ENCODE assay signal across 28 cellular contexts in the genomic region with DNA sequence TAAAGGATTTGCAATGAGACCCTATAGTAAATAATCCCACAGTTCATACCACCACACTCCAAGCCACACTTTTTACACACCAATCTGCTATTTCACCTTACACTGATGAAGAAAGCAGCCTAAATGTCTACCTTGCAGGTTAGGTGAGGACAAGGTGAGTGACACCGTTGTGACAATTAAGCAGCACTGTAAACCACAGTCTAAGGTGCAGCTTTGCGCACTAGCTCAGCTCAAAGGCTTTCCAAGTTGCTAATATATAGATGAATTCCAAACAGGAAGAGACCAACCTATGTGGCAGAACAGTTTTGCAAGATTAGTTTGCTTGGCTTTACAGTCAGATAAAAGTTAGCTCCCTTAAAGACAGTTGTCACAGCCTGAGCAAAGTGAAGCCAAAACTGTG.
"Had no signal": no experiment of that assay in that cellular context is flagged by ENCODE, and none has a peak within 500 bp of the region (broad histone marks: within the 10 kb centered on the region; RNA-seq: fewer than 3 reads in every experiment).

No MANE protein-coding gene starts in this region.

- DNase-seq: activated CD4-positive, alpha-beta memory T cell treated with anti-CD3 and anti-CD28 coated beads for 36 hours; activated CD4-positive, alpha-beta T cell treated with anti-CD3 and anti-CD28 coated beads for 36 hours; activated CD4-positive, alpha-beta T cell treated with anti-CD3 and anti-CD28 coated beads, Interleukin-2, amount 10 ng/mL, durations not matched to agents 24 days and 14 days; activated CD4-positive, CD25-positive, alpha-beta regulatory T cell; activated CD4-positive, CD25-positive, alpha-beta regulatory T cell treated with anti-CD3 and anti-CD28 coated beads, Interleukin-2, amount 50 U/mL, for 72 hours; activated CD8-positive, alpha-beta memory T cell treated with anti-CD3 and anti-CD28 coated beads, Interleukin-2, amount 10 ng/mL, durations not matched to agents 7 days and 5 days; activated CD8-positive, alpha-beta memory T cell treated with anti-CD3 and anti-CD28 coated beads, Interleukin-2, amount 50 U/mL, for 4 hours; activated CD8-positive, alpha-beta T cell treated with anti-CD3 and anti-CD28 coated beads, Interleukin-2, amount 10 ng/mL, durations not matched to agents 7 days and 5 days; activated effector memory CD4-positive, alpha-beta T cell treated with anti-CD3 and anti-CD28 coated beads, Interleukin-2, amount 50 U/mL, for 16 hours; activated naive CD4-positive, alpha-beta T cell treated with anti-CD3 and anti-CD28 coated beads for 36 hours; activated naive CD8-positive, alpha-beta T cell treated with anti-CD3 and anti-CD28 coated beads for 36 hours; activated naive CD8-positive, alpha-beta T cell treated with anti-CD3 and anti-CD28 coated beads, Interleukin-2, amount 50 U/mL, for 24 hours; activated T-cell treated with anti-CD3 and anti-CD28 coated beads, Interleukin-2, amount 50 U/mL, for 1 hour; activated T-cell treated with anti-CD3 and anti-CD28 coated beads, Interleukin-2, amount 50 U/mL, for 48 hours; adrenal gland; amygdala; aorta; body of pancreas; caudate nucleus; cortex of kidney; effector CD8-positive, alpha-beta T cell; foreskin fibroblast; head of caudate nucleus; T-helper 2 cell had no signal

- H3K9me3 Mint-ChIP-seq: activated CD4-positive, alpha-beta memory T cell treated with anti-CD3 and anti-CD28 coated beads for 36 hours; activated CD4-positive, alpha-beta T cell treated with anti-CD3 and anti-CD28 coated beads, Interleukin-2, amount 10 ng/mL, durations not matched to agents 24 days and 14 days; activated naive CD4-positive, alpha-beta T cell treated with anti-CD3 and anti-CD28 coated beads for 36 hours; activated naive CD4-positive, alpha-beta T cell treated with anti-CD3 and anti-CD28 coated beads, Interleukin-2, amount 50 U/mL, for 24 hours; activated naive CD8-positive, alpha-beta T cell treated with anti-CD3 and anti-CD28 coated beads for 36 hours; activated naive CD8-positive, alpha-beta T cell treated with anti-CD3 and anti-CD28 coated beads, Interleukin-2, amount 50 U/mL, for 24 hours; activated T-helper 1 cell treated with anti-CD3 and anti-CD28 coated beads, Interleukin-12 subunit alpha, Interleukin-12 subunit beta, Interleukin-2, Interleukin-4 antibody, amounts not matched to agents 30 ng/mL and 10 ng/mL and 1 ng/mL, durations not matched to agents 14 hours and 24 hours and 36 hours; activated T-helper 2 cell treated with anti-CD3 and anti-CD28 coated beads, Interferon-gamma antibody, Interleukin-2, Interleukin-4, amounts not matched to agents 10 μg/mL and 5 μg/mL and 100 μg/mL, durations not matched to agents 14 hours and 24 hours and 36 hours had no signal

- H3K36me3 Mint-ChIP-seq: activated CD4-positive, alpha-beta memory T cell treated with anti-CD3 and anti-CD28 coated beads for 36 hours; activated CD8-positive, alpha-beta memory T cell treated with anti-CD3 and anti-CD28 coated beads, Interleukin-2, amount 10 ng/mL, durations not matched to agents 7 days and 5 days; activated naive CD4-positive, alpha-beta T cell treated with anti-CD3 and anti-CD28 coated beads, Interleukin-2, amount 50 U/mL, for 24 hours; activated naive CD8-positive, alpha-beta T cell treated with anti-CD3 and anti-CD28 coated beads for 36 hours had no signal

- H3K36me3 ChIP-seq: adrenal gland had no signal

- H3K4me3 Mint-ChIP-seq: activated CD4-positive, alpha-beta memory T cell treated with anti-CD3 and anti-CD28 coated beads for 36 hours; activated CD4-positive, alpha-beta T cell treated with anti-CD3 and anti-CD28 coated beads for 36 hours; activated CD4-positive, alpha-beta T cell treated with anti-CD3 and anti-CD28 coated beads, Interleukin-2, amount 10 ng/mL, durations not matched to agents 24 days and 14 days; activated CD8-positive, alpha-beta memory T cell treated with anti-CD3 and anti-CD28 coated beads, Interleukin-2, amount 10 ng/mL, durations not matched to agents 7 days and 5 days; activated CD8-positive, alpha-beta T cell treated with anti-CD3 and anti-CD28 coated beads, Interleukin-2, amount 10 ng/mL, durations not matched to agents 7 days and 5 days; activated naive CD4-positive, alpha-beta T cell treated with anti-CD3 and anti-CD28 coated beads for 36 hours; activated naive CD4-positive, alpha-beta T cell treated with anti-CD3 and anti-CD28 coated beads, Interleukin-2, amount 50 U/mL, for 24 hours; activated naive CD8-positive, alpha-beta T cell treated with anti-CD3 and anti-CD28 coated beads for 36 hours; activated naive CD8-positive, alpha-beta T cell treated with anti-CD3 and anti-CD28 coated beads, Interleukin-2, amount 50 U/mL, for 24 hours; activated T-helper 1 cell treated with anti-CD3 and anti-CD28 coated beads, Interleukin-12 subunit alpha, Interleukin-12 subunit beta, Interleukin-2, Interleukin-4 antibody, amounts not matched to agents 30 ng/mL and 10 ng/mL and 1 ng/mL, durations not matched to agents 14 hours and 24 hours and 36 hours had no signal

- H3K9me3 ChIP-seq: adrenal gland, body of pancreas had no signal

- H3K27me3 Mint-ChIP-seq: activated CD4-positive, alpha-beta T cell treated with anti-CD3 and anti-CD28 coated beads, Interleukin-2, amount 10 ng/mL, durations not matched to agents 24 days and 14 days; activated CD8-positive, alpha-beta memory T cell treated with anti-CD3 and anti-CD28 coated beads, Interleukin-2, amount 10 ng/mL, durations not matched to agents 7 days and 5 days had no signal

- H3K4me3 ChIP-seq: adrenal gland, body of pancreas had no signal

- ATAC-seq: activated CD4-positive, alpha-beta T cell treated with anti-CD3 and anti-CD28 coated beads for 36 hours; activated CD8-positive, alpha-beta memory T cell treated with anti-CD3 and anti-CD28 coated beads, Interleukin-2, amount 10 ng/mL, durations not matched to agents 7 days and 5 days; activated CD8-positive, alpha-beta T cell treated with anti-CD3 and anti-CD28 coated beads, Interleukin-2, amount 10 ng/mL, durations not matched to agents 7 days and 5 days; activated naive CD8-positive, alpha-beta T cell treated with anti-CD3 and anti-CD28 coated beads, Interleukin-2, amount 50 U/mL, for 24 hours; body of pancreas had no signal

- H3K27me3 ChIP-seq: adrenal gland, body of pancreas had no signal

- H3K27ac ChIP-seq: adrenal gland, body of pancreas, epithelial cell of prostate had no signal

- H3K4me1 Mint-ChIP-seq: activated CD4-positive, alpha-beta T cell treated with anti-CD3 and anti-CD28 coated beads for 36 hours; activated CD4-positive, alpha-beta T cell treated with anti-CD3 and anti-CD28 coated beads, Interleukin-2, amount 10 ng/mL, durations not matched to agents 24 days and 14 days; activated CD8-positive, alpha-beta memory T cell treated with anti-CD3 and anti-CD28 coated beads, Interleukin-2, amount 10 ng/mL, durations not matched to agents 7 days and 5 days; activated naive CD4-positive, alpha-beta T cell treated with anti-CD3 and anti-CD28 coated beads, Interleukin-2, amount 50 U/mL, for 24 hours; activated naive CD8-positive, alpha-beta T cell treated with anti-CD3 and anti-CD28 coated beads for 36 hours; activated naive CD8-positive, alpha-beta T cell treated with anti-CD3 and anti-CD28 coated beads, Interleukin-2, amount 50 U/mL, for 24 hours had no signal

- H3K27ac Mint-ChIP-seq: activated CD4-positive, alpha-beta memory T cell treated with anti-CD3 and anti-CD28 coated beads for 36 hours; activated CD4-positive, alpha-beta T cell treated with anti-CD3 and anti-CD28 coated beads for 36 hours; activated CD4-positive, alpha-beta T cell treated with anti-CD3 and anti-CD28 coated beads, Interleukin-2, amount 10 ng/mL, durations not matched to agents 24 days and 14 days; activated CD8-positive, alpha-beta memory T cell treated with anti-CD3 and anti-CD28 coated beads, Interleukin-2, amount 10 ng/mL, durations not matched to agents 7 days and 5 days; activated CD8-positive, alpha-beta T cell treated with anti-CD3 and anti-CD28 coated beads, Interleukin-2, amount 10 ng/mL, durations not matched to agents 7 days and 5 days; activated naive CD4-positive, alpha-beta T cell treated with anti-CD3 and anti-CD28 coated beads for 36 hours; activated naive CD4-positive, alpha-beta T cell treated with anti-CD3 and anti-CD28 coated beads, Interleukin-2, amount 50 U/mL, for 24 hours; activated naive CD8-positive, alpha-beta T cell treated with anti-CD3 and anti-CD28 coated beads for 36 hours; activated naive CD8-positive, alpha-beta T cell treated with anti-CD3 and anti-CD28 coated beads, Interleukin-2, amount 50 U/mL, for 24 hours; activated T-helper 1 cell treated with anti-CD3 and anti-CD28 coated beads, Interleukin-12 subunit alpha, Interleukin-12 subunit beta, Interleukin-2, Interleukin-4 antibody, amounts not matched to agents 30 ng/mL and 10 ng/mL and 1 ng/mL, durations not matched to agents 14 hours and 24 hours and 36 hours; activated T-helper 2 cell treated with anti-CD3 and anti-CD28 coated beads, Interferon-gamma antibody, Interleukin-2, Interleukin-4, amounts not matched to agents 10 μg/mL and 5 μg/mL and 100 μg/mL, durations not matched to agents 14 hours and 24 hours and 36 hours had no signal
